ENCODE assay signal across 8 cellular contexts in genomic region chr3:195260286-195260905, GRCh38. TPM values are rescaled to one million over a fixed set of nuclear protein-coding genes. Genes with fewer than 3 reads are reported as not detected.
DNase-seq lines count a peak whose midpoint lies in the region; ATAC-seq and TF ChIP-seq lines count a peak whose summit lies in the region.

No MANE protein-coding gene starts in this region.

- ATAC-seq in GM21825 (IDR thresholded peaks at IDR 0.05; ENCODE audit: unreplicated experiment) (peak; percentile 14), heart left ventricle (peak; percentile 7 to 18 (median 10))

- WGBS in heart left ventricle, 4 donors: 9 to 27% (median 11%) methylated on average over 7 to 41 of the region's 41 CpGs
- 1% methylated on average over 21 of the region's 41 CpGs for WGBS in prostate gland

- H3K4me1 Mint-ChIP-seq in activated T-helper 1 cell treated with anti-CD3 and anti-CD28 coated beads, Interleukin-12 subunit alpha, Interleukin-12 subunit beta, Interleukin-2, Interleukin-4 antibody, amounts not matched to agents 30 ng/mL and 10 ng/mL and 1 ng/mL, durations not matched to agents 14 hours and 24 hours and 36 hours (ENCODE audit: low read depth): peaks cover 24% of the 10 kb centered on the region

- DNase-seq in ELF-1 (ENCODE audit: low read depth, low spot score) (peak; percentile 75), NCI-H1105 (lab: John Stamatoyannopoulos, UW) (peak; percentile 57), heart left ventricle (peak in 3 of 5 donors; percentile 46 to 72 (median 71)), prostate gland (ENCODE audit: low spot score) (no peak), putamen (ENCODE audit: low spot score) (no peak), T1000 (lab: John Stamatoyannopoulos, UW) (no peak)
- DNase-seq in activated T-helper 1 cell treated with anti-CD3 and anti-CD28 coated beads, Interleukin-12 subunit alpha, Interleukin-12 subunit beta, Interleukin-2, Interleukin-4 antibody, amounts not matched to agents 30 ng/mL and 10 ng/mL and 1 ng/mL, durations not matched to agents 14 hours and 24 hours and 36 hours (ENCODE audit: low spot score): no peak

- intact Hi-C loops in activated T-helper 1 cell treated with anti-CD3 and anti-CD28 coated beads, Interleukin-12 subunit alpha, Interleukin-12 subunit beta, Interleukin-2, Interleukin-4 antibody, amounts not matched to agents 30 ng/mL and 10 ng/mL and 1 ng/mL, durations not matched to agents 14 hours and 24 hours and 36 hours (cut with micrococcal nuclease): loop anchor here (1.0 to 5.0 kb wide), 6 partner anchors 11 to 588 kb away; partner anchors contain the start of genes LSG1 and XXYLT1
- intact Hi-C loops in heart left ventricle (cut with DNase I) (loop anchor here in 8 of 10 donors (2.0 to 10.0 kb wide), 8 partner anchors 153 to 578 kb away; partner anchors contain the start of gene FAM43A (in 2 of the 8)), prostate gland (cut with DNase I) (loop anchor here (2.0 kb wide), 1 partner anchor 578 kb away; no protein-coding TSS in a partner anchor)

- TF ChIP-seq POLR2A in heart left ventricle (IDR thresholded peaks at IDR 0.05) (no peak), prostate gland (IDR thresholded peaks at IDR 0.05) (no peak)

- peak overlapping the region; percentile 45 to 97 (median 91) for H3K27ac ChIP-seq in heart left ventricle
- peak overlapping the region; percentile 93 to 94 for H3K27ac ChIP-seq in prostate gland

- H3K27me3 ChIP-seq in heart left ventricle: no peaks in the 10 kb centered on the region
- no peaks in the 10 kb centered on the region for H3K27me3 ChIP-seq in prostate gland (replicated peaks; ENCODE audit: insufficient read depth)

- H3K27ac Mint-ChIP-seq in activated T-helper 1 cell treated with anti-CD3 and anti-CD28 coated beads, Interleukin-12 subunit alpha, Interleukin-12 subunit beta, Interleukin-2, Interleukin-4 antibody, amounts not matched to agents 30 ng/mL and 10 ng/mL and 1 ng/mL, durations not matched to agents 14 hours and 24 hours and 36 hours: peak overlapping the region; percentile 44

- H3K9me3 Mint-ChIP-seq in activated T-helper 1 cell treated with anti-CD3 and anti-CD28 coated beads, Interleukin-12 subunit alpha, Interleukin-12 subunit beta, Interleukin-2, Interleukin-4 antibody, amounts not matched to agents 30 ng/mL and 10 ng/mL and 1 ng/mL, durations not matched to agents 14 hours and 24 hours and 36 hours: no peaks in the 10 kb centered on the region

- H3K27me3 Mint-ChIP-seq in activated T-helper 1 cell treated with anti-CD3 and anti-CD28 coated beads, Interleukin-12 subunit alpha, Interleukin-12 subunit beta, Interleukin-2, Interleukin-4 antibody, amounts not matched to agents 30 ng/mL and 10 ng/mL and 1 ng/mL, durations not matched to agents 14 hours and 24 hours and 36 hours (ENCODE audit: insufficient read depth): peaks cover 5% of the 10 kb centered on the region

- H3K4me1 ChIP-seq in heart left ventricle (peaks cover 0 to 37% (median 22%) of the 10 kb centered on the region in 12 donors), prostate gland (replicated peaks) (peaks cover 11% of the 10 kb centered on the region)

- peak overlapping the region; percentile 30 to 78 (median 68) for H3K4me3 ChIP-seq in heart left ventricle
- peak overlapping the region; percentile 53 to 60 for H3K4me3 ChIP-seq in prostate gland

- H3K36me3 ChIP-seq in heart left ventricle (peaks cover 0 to 2% (median 0%) of the 10 kb centered on the region in 9 donors), prostate gland (no peaks in the 10 kb centered on the region)

- H3K4me3 Mint-ChIP-seq in activated T-helper 1 cell treated with anti-CD3 and anti-CD28 coated beads, Interleukin-12 subunit alpha, Interleukin-12 subunit beta, Interleukin-2, Interleukin-4 antibody, amounts not matched to agents 30 ng/mL and 10 ng/mL and 1 ng/mL, durations not matched to agents 14 hours and 24 hours and 36 hours: peak overlapping the region; percentile 81

- H3K9me3 ChIP-seq in heart left ventricle (no peaks in the 10 kb centered on the region), prostate gland (no peaks in the 10 kb centered on the region)

- H3K36me3 Mint-ChIP-seq in activated T-helper 1 cell treated with anti-CD3 and anti-CD28 coated beads, Interleukin-12 subunit alpha, Interleukin-12 subunit beta, Interleukin-2, Interleukin-4 antibody, amounts not matched to agents 30 ng/mL and 10 ng/mL and 1 ng/mL, durations not matched to agents 14 hours and 24 hours and 36 hours (ENCODE audit: low read depth): peaks cover 6% of the 10 kb centered on the region

- TF ChIP-seq CTCF in heart left ventricle (IDR thresholded peaks at IDR 0.05): peak in 4 of 12 donors; percentile 11 to 24 (median 18)
- TF ChIP-seq CTCF in prostate gland (IDR thresholded peaks at IDR 0.05): no peak

RNA-seq across cellular contexts. Expression of gene XXYLT1, which starts 10.6 kb away (rescaled TPM):
- 14.5 and 14.9 TPM in 2 replicates for total RNA-seq in activated T-helper 1 cell treated with anti-CD3 and anti-CD28 coated beads, Interleukin-12 subunit alpha, Interleukin-12 subunit beta, Interleukin-2, Interleukin-4 antibody, amounts not matched to agents 30 ng/mL and 10 ng/mL and 1 ng/mL, durations not matched to agents 14 hours and 24 hours and 36 hours
- 1 to 10 TPM; 2.1 to 8.6 (median 5.5) TPM for total RNA-seq in heart left ventricle
- polyA plus RNA-seq in heart left ventricle: 1 to 10 TPM; 1.9 to 4.8 TPM
- 10 to 100 TPM; 14.9 to 22.7 TPM for total RNA-seq in prostate gland

Comparison
In these comparisons a context has a peak if more than half of its experiments do, and no peak if none do; other contexts are left out.
1. DNase-seq: peak in ELF-1 (single experiment), NCI-H1105 (single experiment) and heart left ventricle (3 of 5); none in activated T-helper 1 cell treated with anti-CD3 and anti-CD28 coated beads, Interleukin-12 subunit alpha, Interleukin-12 subunit beta, Interleukin-2, Interleukin-4 antibody, amounts not matched to agents 30 ng/mL and 10 ng/mL and 1 ng/mL, durations not matched to agents 14 hours and 24 hours and 36 hours (single experiment), prostate gland (single experiment), putamen (single experiment) and T1000 (single experiment).